Comparison of ENCODE assay signal across 1 cellular context in the genomic region with DNA sequence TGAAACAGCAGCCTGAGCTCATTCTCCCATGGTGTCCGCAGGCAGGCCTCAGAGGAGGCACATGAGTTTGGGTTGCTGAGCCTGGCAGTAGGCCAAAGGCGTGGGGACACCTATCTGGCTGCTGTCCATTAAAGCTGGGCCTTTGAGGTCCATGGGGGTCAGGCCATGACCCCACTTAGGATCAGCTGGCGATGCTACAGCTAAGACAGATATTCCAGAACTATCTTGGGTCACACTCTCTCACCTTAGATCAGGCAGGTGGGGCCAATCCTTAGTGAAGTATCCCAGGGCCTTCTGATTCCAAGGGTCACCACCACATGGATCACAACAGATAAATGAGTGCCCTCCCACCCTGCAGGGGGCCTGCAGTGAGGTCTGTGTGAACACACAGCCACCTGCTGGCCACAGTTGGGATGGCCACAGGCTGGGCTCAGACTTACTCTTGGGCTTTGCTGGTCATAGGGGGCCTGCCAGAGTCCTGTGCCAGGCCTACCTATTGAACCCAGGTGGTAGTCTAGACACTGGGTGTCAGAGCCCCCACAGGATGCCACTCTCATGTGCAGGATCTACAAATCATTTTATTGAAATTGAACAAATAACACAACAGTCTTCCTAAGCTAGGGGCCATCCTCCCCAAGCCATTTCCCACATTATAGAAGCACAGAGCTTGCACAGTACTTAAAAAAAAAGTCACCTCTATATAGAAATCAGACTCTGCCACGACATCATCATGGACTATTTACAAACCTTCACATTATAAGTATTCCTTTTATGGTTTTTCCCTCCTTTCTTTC.
A peak's percentile ranks its signal among the peaks of the same experiment; 100 is the strongest.
TF ChIP-seq lines count a peak whose summit lies in the region.

No MANE protein-coding gene starts in this region.

TF ChIP-seq in HepG2, 621 proteins besides CTCF, POLR2A, EP300 and RAD21 (continues in another document):
- no peak for TF ChIP-seq NRL (CRISPR knock-in tag; IDR thresholded peaks at IDR 0.05; ENCODE audit: borderline replicate concordance)
- TF ChIP-seq, protein P1, sequence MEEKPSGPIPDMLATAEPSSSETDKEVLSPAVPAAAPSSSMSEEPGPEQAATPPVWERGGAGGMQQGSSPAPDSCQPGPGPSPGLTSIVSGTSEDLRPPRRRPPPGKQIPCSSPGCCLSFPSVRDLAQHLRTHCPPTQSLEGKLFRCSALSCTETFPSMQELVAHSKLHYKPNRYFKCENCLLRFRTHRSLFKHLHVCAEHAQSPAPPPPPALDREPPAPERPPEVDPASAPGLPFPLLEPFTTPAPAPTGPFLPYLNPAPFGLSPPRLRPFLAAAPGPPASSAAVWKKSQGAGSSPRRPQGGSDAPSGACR (CRISPR knock-in tag; IDR thresholded peaks at IDR 0.05): peak; percentile 77; the same call in 1 of the 2 replicates
- TF ChIP-seq, protein P2, sequence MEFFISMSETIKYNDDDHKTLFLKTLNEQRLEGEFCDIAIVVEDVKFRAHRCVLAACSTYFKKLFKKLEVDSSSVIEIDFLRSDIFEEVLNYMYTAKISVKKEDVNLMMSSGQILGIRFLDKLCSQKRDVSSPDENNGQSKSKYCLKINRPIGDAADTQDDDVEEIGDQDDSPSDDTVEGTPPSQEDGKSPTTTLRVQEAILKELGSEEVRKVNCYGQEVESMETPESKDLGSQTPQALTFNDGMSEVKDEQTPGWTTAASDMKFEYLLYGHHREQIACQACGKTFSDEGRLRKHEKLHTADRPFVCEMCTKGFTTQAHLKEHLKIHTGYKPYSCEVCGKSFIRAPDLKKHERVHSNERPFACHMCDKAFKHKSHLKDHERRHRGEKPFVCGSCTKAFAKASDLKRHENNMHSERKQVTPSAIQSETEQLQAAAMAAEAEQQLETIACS (CRISPR knock-in tag; IDR thresholded peaks at IDR 0.05): peak; percentile 39; the same call in 1 of the 2 replicates
- TF ChIP-seq, protein P3, sequence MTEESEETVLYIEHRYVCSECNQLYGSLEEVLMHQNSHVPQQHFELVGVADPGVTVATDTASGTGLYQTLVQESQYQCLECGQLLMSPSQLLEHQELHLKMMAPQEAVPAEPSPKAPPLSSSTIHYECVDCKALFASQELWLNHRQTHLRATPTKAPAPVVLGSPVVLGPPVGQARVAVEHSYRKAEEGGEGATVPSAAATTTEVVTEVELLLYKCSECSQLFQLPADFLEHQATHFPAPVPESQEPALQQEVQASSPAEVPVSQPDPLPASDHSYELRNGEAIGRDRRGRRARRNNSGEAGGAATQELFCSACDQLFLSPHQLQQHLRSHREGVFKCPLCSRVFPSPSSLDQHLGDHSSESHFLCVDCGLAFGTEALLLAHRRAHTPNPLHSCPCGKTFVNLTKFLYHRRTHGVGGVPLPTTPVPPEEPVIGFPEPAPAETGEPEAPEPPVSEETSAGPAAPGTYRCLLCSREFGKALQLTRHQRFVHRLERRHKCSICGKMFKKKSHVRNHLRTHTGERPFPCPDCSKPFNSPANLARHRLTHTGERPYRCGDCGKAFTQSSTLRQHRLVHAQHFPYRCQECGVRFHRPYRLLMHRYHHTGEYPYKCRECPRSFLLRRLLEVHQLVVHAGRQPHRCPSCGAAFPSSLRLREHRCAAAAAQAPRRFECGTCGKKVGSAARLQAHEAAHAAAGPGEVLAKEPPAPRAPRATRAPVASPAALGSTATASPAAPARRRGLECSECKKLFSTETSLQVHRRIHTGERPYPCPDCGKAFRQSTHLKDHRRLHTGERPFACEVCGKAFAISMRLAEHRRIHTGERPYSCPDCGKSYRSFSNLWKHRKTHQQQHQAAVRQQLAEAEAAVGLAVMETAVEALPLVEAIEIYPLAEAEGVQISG (CRISPR knock-in tag; IDR thresholded peaks at IDR 0.05): peak; percentile 90
- TF ChIP-seq NCOA1 (CRISPR knock-in tag; IDR thresholded peaks at IDR 0.05): peak; percentile 28; the same call in 1 of the 2 replicates
- peak; percentile 77 for TF ChIP-seq THAP11 (CRISPR knock-in tag; IDR thresholded peaks at IDR 0.05)
- peak; percentile 75 for TF ChIP-seq ZFX (CRISPR knock-in tag; IDR thresholded peaks at IDR 0.05; ENCODE audit: low read depth)
- TF ChIP-seq, protein P4, sequence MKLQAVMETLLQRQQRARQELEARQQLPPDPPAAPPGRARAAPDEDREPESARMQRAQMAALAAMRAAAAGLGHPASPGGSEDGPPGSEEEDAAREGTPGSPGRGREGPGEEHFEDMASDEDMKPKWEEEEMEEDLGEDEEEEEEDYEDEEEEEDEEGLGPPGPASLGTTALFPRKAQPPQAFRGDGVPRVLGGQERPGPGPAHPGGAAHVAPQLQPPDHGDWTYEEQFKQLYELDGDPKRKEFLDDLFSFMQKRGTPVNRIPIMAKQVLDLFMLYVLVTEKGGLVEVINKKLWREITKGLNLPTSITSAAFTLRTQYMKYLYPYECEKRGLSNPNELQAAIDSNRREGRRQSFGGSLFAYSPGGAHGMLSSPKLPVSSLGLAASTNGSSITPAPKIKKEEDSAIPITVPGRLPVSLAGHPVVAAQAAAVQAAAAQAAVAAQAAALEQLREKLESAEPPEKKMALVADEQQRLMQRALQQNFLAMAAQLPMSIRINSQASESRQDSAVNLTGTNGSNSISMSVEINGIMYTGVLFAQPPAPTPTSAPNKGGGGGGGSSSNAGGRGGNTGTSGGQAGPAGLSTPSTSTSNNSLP (IDR thresholded peaks at IDR 0.05; ENCODE audit: low read depth, low read length): peak; percentile 65; the same call in 1 of the 2 replicates
- TF ChIP-seq ZFY (CRISPR knock-in tag; IDR thresholded peaks at IDR 0.05): peak; percentile 28; the same call in 1 of the 2 replicates
- TF ChIP-seq KDM3A (CRISPR knock-in tag; IDR thresholded peaks at IDR 0.05; ENCODE audit: low read depth): peak; percentile 76; the same call in 1 of the 2 replicates
- TF ChIP-seq ZNF343 (CRISPR knock-in tag; IDR thresholded peaks at IDR 0.05): peak; percentile 51; the same call in 1 of the 2 replicates
- TF ChIP-seq KLF16 (CRISPR knock-in tag; IDR thresholded peaks at IDR 0.05): peak in 1 of 2 experiments; percentile 72; a peak in 2 of 4 replicates
- no peak for TF ChIP-seq HOXA9 (CRISPR knock-in tag; IDR thresholded peaks at IDR 0.05; ENCODE audit: borderline replicate concordance)
- TF ChIP-seq, protein P5, sequence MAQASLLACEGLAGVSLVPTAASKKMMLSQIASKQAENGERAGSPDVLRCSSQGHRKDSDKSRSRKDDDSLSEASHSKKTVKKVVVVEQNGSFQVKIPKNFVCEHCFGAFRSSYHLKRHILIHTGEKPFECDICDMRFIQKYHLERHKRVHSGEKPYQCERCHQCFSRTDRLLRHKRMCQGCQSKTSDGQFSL (CRISPR knock-in tag; IDR thresholded peaks at IDR 0.05): peak; percentile 84; the same call in 1 of the 2 replicates
- TF ChIP-seq HIVEP1 (CRISPR knock-in tag; IDR thresholded peaks at IDR 0.05): peak; percentile 25
- 0 out of 2 replicates have a peak, but pooled peaks have one; percentile 17 for TF ChIP-seq SSRP1 (CRISPR knock-in tag; IDR thresholded peaks at IDR 0.05)
- no peak for TF ChIP-seq ZNF207 (IDR thresholded peaks at IDR 0.05; ENCODE audit: borderline replicate concordance)
- TF ChIP-seq, protein P6, sequence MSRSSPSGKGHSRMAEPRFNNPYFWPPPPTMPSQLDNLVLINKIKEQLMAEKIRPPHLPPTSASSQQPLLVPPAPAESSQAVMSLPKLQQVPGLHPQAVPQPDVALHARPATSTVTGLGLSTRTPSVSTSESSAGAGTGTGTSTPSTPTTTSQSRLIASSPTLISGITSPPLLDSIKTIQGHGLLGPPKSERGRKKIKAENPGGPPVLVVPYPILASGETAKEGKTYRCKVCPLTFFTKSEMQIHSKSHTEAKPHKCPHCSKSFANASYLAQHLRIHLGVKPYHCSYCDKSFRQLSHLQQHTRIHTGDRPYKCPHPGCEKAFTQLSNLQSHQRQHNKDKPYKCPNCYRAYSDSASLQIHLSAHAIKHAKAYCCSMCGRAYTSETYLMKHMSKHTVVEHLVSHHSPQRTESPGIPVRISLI (CRISPR knock-in tag; IDR thresholded peaks at IDR 0.05; ENCODE audit: borderline replicate concordance): peak; percentile 47; the same call in 1 of the 2 replicates
- no peak for TF ChIP-seq GFI1 (CRISPR knock-in tag; IDR thresholded peaks at IDR 0.05; ENCODE audit: borderline replicate concordance)
- 0 out of 2 replicates have a peak, but pooled peaks have one; percentile 62 for TF ChIP-seq MTA1 (CRISPR knock-in tag; IDR thresholded peaks at IDR 0.05; ENCODE audit: borderline replicate concordance)
- peak; percentile 65; the same call in 1 of the 2 replicates for TF ChIP-seq PHF21A (CRISPR knock-in tag; IDR thresholded peaks at IDR 0.05)
- TF ChIP-seq GABPB1 (CRISPR knock-in tag; IDR thresholded peaks at IDR 0.05): 0 out of 2 replicates have a peak, but pooled peaks have one; percentile 15
- peak; percentile 74 for TF ChIP-seq NR2F6 (IDR thresholded peaks at IDR 0.05)
- peak; percentile 86 for TF ChIP-seq NR2F6 (CRISPR knock-in tag; IDR thresholded peaks at IDR 0.05)
- TF ChIP-seq TARDBP (CRISPR knock-in tag; IDR thresholded peaks at IDR 0.05): peak; percentile 25; the same call in 1 of the 2 replicates
- peak in 1 of 2 experiments; percentile 30; a peak in 1 of 4 replicates for TF ChIP-seq MAFK (conservative IDR thresholded peaks at IDR 0.05 in 1 of 2, IDR thresholded peaks at IDR 0.05 in 1 of 2; ENCODE audit: low read length in 2 of 2)
- TF ChIP-seq, protein P7, sequence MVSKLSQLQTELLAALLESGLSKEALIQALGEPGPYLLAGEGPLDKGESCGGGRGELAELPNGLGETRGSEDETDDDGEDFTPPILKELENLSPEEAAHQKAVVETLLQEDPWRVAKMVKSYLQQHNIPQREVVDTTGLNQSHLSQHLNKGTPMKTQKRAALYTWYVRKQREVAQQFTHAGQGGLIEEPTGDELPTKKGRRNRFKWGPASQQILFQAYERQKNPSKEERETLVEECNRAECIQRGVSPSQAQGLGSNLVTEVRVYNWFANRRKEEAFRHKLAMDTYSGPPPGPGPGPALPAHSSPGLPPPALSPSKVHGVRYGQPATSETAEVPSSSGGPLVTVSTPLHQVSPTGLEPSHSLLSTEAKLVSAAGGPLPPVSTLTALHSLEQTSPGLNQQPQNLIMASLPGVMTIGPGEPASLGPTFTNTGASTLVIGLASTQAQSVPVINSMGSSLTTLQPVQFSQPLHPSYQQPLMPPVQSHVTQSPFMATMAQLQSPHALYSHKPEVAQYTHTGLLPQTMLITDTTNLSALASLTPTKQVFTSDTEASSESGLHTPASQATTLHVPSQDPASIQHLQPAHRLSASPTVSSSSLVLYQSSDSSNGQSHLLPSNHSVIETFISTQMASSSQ (IDR thresholded peaks at IDR 0.05; ENCODE audit: low read depth): no peak
- TF ChIP-seq, protein P7 (CRISPR knock-in tag; IDR thresholded peaks at IDR 0.05; ENCODE audit: borderline replicate concordance): peak; percentile 63
- peak; percentile 64; the same call in 1 of the 2 replicates for TF ChIP-seq ZSCAN31 (CRISPR knock-in tag; IDR thresholded peaks at IDR 0.05; ENCODE audit: low read depth)
- TF ChIP-seq HNF4A (CRISPR knock-in tag; IDR thresholded peaks at IDR 0.05): peak; percentile 80
- TF ChIP-seq, protein P8, sequence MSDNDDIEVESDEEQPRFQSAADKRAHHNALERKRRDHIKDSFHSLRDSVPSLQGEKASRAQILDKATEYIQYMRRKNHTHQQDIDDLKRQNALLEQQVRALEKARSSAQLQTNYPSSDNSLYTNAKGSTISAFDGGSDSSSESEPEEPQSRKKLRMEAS (IDR thresholded peaks at IDR 0.05): peak; percentile 70
- TF ChIP-seq YEATS2 (CRISPR knock-in tag; IDR thresholded peaks at IDR 0.05; ENCODE audit: borderline replicate concordance): 0 out of 2 replicates have a peak, but pooled peaks have one; percentile 19
- TF ChIP-seq, protein P9, sequence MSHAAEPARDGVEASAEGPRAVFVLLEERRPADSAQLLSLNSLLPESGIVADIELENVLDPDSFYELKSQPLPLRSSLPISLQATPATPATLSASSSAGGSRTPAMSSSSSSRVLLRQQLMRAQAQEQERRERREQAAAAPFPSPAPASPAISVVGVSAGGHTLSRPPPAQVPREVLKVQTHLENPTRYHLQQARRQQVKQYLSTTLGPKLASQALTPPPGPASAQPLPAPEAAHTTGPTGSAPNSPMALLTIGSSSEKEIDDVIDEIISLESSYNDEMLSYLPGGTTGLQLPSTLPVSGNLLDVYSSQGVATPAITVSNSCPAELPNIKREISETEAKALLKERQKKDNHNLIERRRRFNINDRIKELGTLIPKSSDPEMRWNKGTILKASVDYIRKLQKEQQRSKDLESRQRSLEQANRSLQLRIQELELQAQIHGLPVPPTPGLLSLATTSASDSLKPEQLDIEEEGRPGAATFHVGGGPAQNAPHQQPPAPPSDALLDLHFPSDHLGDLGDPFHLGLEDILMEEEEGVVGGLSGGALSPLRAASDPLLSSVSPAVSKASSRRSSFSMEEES (CRISPR knock-in tag; IDR thresholded peaks at IDR 0.05): no peak
- TF ChIP-seq ZNF224 (CRISPR knock-in tag; IDR thresholded peaks at IDR 0.05): no peak
- peak; percentile 65; the same call in 1 of the 2 replicates for TF ChIP-seq NCOR1 (IDR thresholded peaks at IDR 0.05; ENCODE audit: borderline replicate concordance, low read length)
- TF ChIP-seq ZNF501 (CRISPR knock-in tag; IDR thresholded peaks at IDR 0.05): peak; percentile 70
- TF ChIP-seq, protein P10, sequence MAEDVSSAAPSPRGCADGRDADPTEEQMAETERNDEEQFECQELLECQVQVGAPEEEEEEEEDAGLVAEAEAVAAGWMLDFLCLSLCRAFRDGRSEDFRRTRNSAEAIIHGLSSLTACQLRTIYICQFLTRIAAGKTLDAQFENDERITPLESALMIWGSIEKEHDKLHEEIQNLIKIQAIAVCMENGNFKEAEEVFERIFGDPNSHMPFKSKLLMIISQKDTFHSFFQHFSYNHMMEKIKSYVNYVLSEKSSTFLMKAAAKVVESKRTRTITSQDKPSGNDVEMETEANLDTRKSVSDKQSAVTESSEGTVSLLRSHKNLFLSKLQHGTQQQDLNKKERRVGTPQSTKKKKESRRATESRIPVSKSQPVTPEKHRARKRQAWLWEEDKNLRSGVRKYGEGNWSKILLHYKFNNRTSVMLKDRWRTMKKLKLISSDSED (CRISPR knock-in tag; IDR thresholded peaks at IDR 0.05): no peak
